ENCODE assay signal across 1 cellular context in genomic region chr14:23547924-23548323, GRCh38.
TF ChIP-seq lines count a peak whose summit lies in the region.

No MANE protein-coding gene starts in this region.

TF ChIP-seq in H1, 55 proteins besides CTCF, POLR2A, EP300 and RAD21:
- TF ChIP-seq ZNF274 (IDR thresholded peaks at IDR 0.05; ENCODE audit: borderline replicate concordance, extremely low read depth, low read length) (no peak), BACH1 (IDR thresholded peaks at IDR 0.05; ENCODE audit: low read length) (no peak), KDM1A (IDR thresholded peaks at IDR 0.05; ENCODE audit: borderline replicate concordance, low read length) (no peak), POLR2AphosphoS5 (IDR thresholded peaks at IDR 0.05; ENCODE audit: low read depth, low read length) (no peak), SUZ12 (IDR thresholded peaks at IDR 0.05; ENCODE audit: low read length) (no peak), BRCA1 (IDR thresholded peaks at IDR 0.05; ENCODE audit: low read depth, low read length) (no peak)
